Comparison of ENCODE assay signal across 8 cellular contexts in genomic region chr1:45550401-45551305, GRCh38. TPM values are rescaled to one million over a fixed set of nuclear protein-coding genes. Genes with fewer than 3 reads are reported as not detected.
DNase-seq lines count a peak whose midpoint lies in the region; ATAC-seq lines count a peak whose summit lies in the region.

AKR1A1 (plus strand) TSS chr1:45550826; CDS start chr1:45561795, 10,969 bp downstream.

- DNase-seq in CMK (ENCODE audit: low read depth) (peak; percentile 83), HS-5 (ENCODE audit: low read depth) (peak; percentile 63), NK-92 (lab: John Stamatoyannopoulos, UW; ENCODE audit: unreplicated experiment) (peak; percentile 23), lung microvascular endothelial cell (ENCODE audit: low read depth in 2 of 2) (peak; percentile 83 to 93)
- DNase-seq in activated CD8-positive, alpha-beta memory T cell treated with anti-CD3 and anti-CD28 coated beads for 1 hour (ENCODE audit: extremely low read depth in 1 of 2, low read depth in 1 of 2): peak; percentile 55 to 80
- DNase-seq in effector CD8-positive, alpha-beta T cell (lab: John Stamatoyannopoulos, UW): peak; percentile 77
- peak; percentile 77 to 88 (median 79) for DNase-seq in stimulated activated CD4-positive, alpha-beta T cell treated with anti-CD3 and anti-CD28 coated beads, TNF-alpha, amount 100 ng/mL, for 48 hours (ENCODE audit: low read depth in 3 of 3)

- ATAC-seq in GM19468 (IDR thresholded peaks at IDR 0.05; ENCODE audit: extremely low read depth, unreplicated experiment): peak; percentile 82

RNA-seq across cellular contexts. Expression of gene AKR1A1, which starts in this region (rescaled TPM):
- total RNA-seq in lung microvascular endothelial cell: 189 and 290 TPM in 2 replicates

Comparison
In these comparisons a context has a peak if more than half of its experiments do, and no peak if none do; other contexts are left out.
1. Peak in every context shown above with its lines: DNase-seq and ATAC-seq.
2. DNase-seq: peak in every context shown above with its lines; median percentile 88 in lung microvascular endothelial cell; 83 in CMK; 79 in stimulated activated CD4-positive, alpha-beta T cell treated with anti-CD3 and anti-CD28 coated beads, TNF-alpha, amount 100 ng/mL, for 48 hours; 77 in effector CD8-positive, alpha-beta T cell; 68 in activated CD8-positive, alpha-beta memory T cell treated with anti-CD3 and anti-CD28 coated beads for 1 hour; 63 in HS-5; 23 in NK-92.